In genomic region chr10:133465191-133465949, GRCh38 we compare ENCODE assay signal across 1 cellular context.
TF ChIP-seq lines count a peak whose summit lies in the region.

No MANE protein-coding gene starts in this region.

TF ChIP-seq in K562, 482 proteins besides CTCF, POLR2A, EP300 and RAD21:
- TF ChIP-seq HDGF (IDR thresholded peaks at IDR 0.05) = no peak
- TF ChIP-seq KDM2B (CRISPR knock-in tag; IDR thresholded peaks at IDR 0.05) = no peak
- TF ChIP-seq NRF1 (conservative IDR thresholded peaks at IDR 0.05 in 1 of 2, IDR thresholded peaks at IDR 0.05 in 1 of 2) = peak; percentile 68 to 76
